Comparison of ENCODE assay signal across 23 cellular contexts in genomic region chr15:99951471-99951870, GRCh38.
"Had no signal": no experiment of that assay in that cellular context is flagged by ENCODE, and none has a peak within 500 bp of the region (broad histone marks: within the 10 kb centered on the region; RNA-seq: fewer than 3 reads in every experiment).

No MANE protein-coding gene starts in this region.

- DNase-seq: activated CD4-positive, alpha-beta memory T cell treated with anti-CD3 and anti-CD28 coated beads for 36 hours; activated CD4-positive, alpha-beta T cell treated with anti-CD3 and anti-CD28 coated beads for 48 hours; activated CD4-positive, CD25-positive, alpha-beta regulatory T cell; activated naive CD4-positive, alpha-beta T cell treated with anti-CD3 and anti-CD28 coated beads, Interleukin-2, amount 10 ng/mL, durations not matched to agents 7 days and 5 days; activated T-cell treated with anti-CD3 and anti-CD28 coated beads, Interleukin-2, amount 50 U/mL, for 72 hours; amygdala; brain microvascular endothelial cell; central memory CD4-positive, alpha-beta T cell; dermis blood vessel endothelial cell; effector CD8-positive, alpha-beta T cell; foreskin fibroblast; heart right ventricle; left cardiac atrium; ovary; stimulated activated CD4-positive, alpha-beta T cell treated with anti-CD3 and anti-CD28 coated beads, Interleukin-2, amount 100 ng/mL, for 24 hours; stimulated activated naive CD8-positive, alpha-beta T cell treated with anti-CD3 and anti-CD28 coated beads, Interleukin-15, amount 100 ng/mL, for 72 hours; T-helper 9 cell; transverse colon had no signal

- ATAC-seq: activated T-cell treated with anti-CD3 and anti-CD28 coated beads, Interleukin-2, amount 50 U/mL, for 72 hours; heart right ventricle; left cardiac atrium; natural killer cell treated with Interleukin-12 subunit alpha and Interleukin-12 subunit beta and Interleukin-15 and Interleukin-18, amount 100 ng/mL, for 72 hours; stimulated activated effector memory CD8-positive, alpha-beta T cell treated with anti-CD3 and anti-CD28 coated beads, Interleukin-12 subunit alpha, Interleukin-12 subunit beta, amount 100 ng/mL, for 72 hours; stimulated activated naive CD8-positive, alpha-beta T cell treated with anti-CD3 and anti-CD28 coated beads, Interleukin-15, amount 100 ng/mL, for 72 hours had no signal

- H3K27ac ChIP-seq: brain microvascular endothelial cell, heart right ventricle, neutrophil, ovary, prostate gland, skin epidermis, transverse colon had no signal

- H3K4me3 ChIP-seq: heart right ventricle, ovary, prostate gland, skin epidermis, transverse colon had no signal
